31 cellular contexts compared by ENCODE assay signal in genomic region chr2:49858113-49858490, GRCh38.
"Had no signal": no experiment of that assay in that cellular context is flagged by ENCODE, and none has a peak within 500 bp of the region (broad histone marks: within the 10 kb centered on the region; RNA-seq: fewer than 3 reads in every experiment).

No MANE protein-coding gene starts in this region.

- ATAC-seq: activated CD8-positive, alpha-beta T cell treated with anti-CD3 and anti-CD28 coated beads for 36 hours; activated naive CD4-positive, alpha-beta T cell treated with anti-CD3 and anti-CD28 coated beads, Interleukin-2, amount 50 U/mL, for 72 hours; activated T-cell treated with anti-CD3 and anti-CD28 coated beads, Interleukin-2, amount 50 U/mL, for 4 hours; activated T-cell treated with anti-CD3 and anti-CD28 coated beads, Interleukin-2, amount 50 U/mL, for 72 hours; activated T-helper 17 cell treated with anti-CD3 and anti-CD28 coated beads, Interleukin-2, amount 50 U/mL, for 72 hours; body of pancreas had no signal

- DNase-seq: activated B cell treated with CpG ODN at 0.5 μM for 24 hours; activated CD4-positive, alpha-beta memory T cell treated with anti-CD3 and anti-CD28 coated beads for 36 hours; activated CD4-positive, alpha-beta T cell treated with anti-CD3 and anti-CD28 coated beads for 4 hours; activated CD4-positive, alpha-beta T cell treated with anti-CD3 and anti-CD28 coated beads, Interleukin-2, amount 10 ng/mL, durations not matched to agents 24 days and 14 days; activated CD4-positive, alpha-beta T cell treated with anti-CD3 and anti-CD28 coated beads, Interleukin-2, amount 50 U/mL, for 1 hour; activated CD4-positive, alpha-beta T cell treated with anti-CD3 and anti-CD28 coated beads, Interleukin-2, amount 50 U/mL, for 4 hours; activated CD4-positive, CD25-positive, alpha-beta regulatory T cell treated with anti-CD3 and anti-CD28 coated beads, Interleukin-2, amount 50 U/mL, for 72 hours; activated CD8-positive, alpha-beta memory T cell treated with anti-CD3 and anti-CD28 coated beads, Interleukin-2, amount 50 U/mL, for 4 hours; activated CD8-positive, alpha-beta T cell treated with anti-CD3 and anti-CD28 coated beads for 36 hours; activated effector memory CD4-positive, alpha-beta T cell treated with anti-CD3 and anti-CD28 coated beads, Interleukin-2, amount 50 U/mL, for 16 hours; activated gamma-delta T cell treated with Interleukin-2 at 50 U/mL for 16 hours; activated naive CD4-positive, alpha-beta T cell; activated naive CD4-positive, alpha-beta T cell treated with anti-CD3 and anti-CD28 coated beads for 36 hours; activated naive CD4-positive, alpha-beta T cell treated with anti-CD3 and anti-CD28 coated beads, Interleukin-2, amount 50 U/mL, for 16 hours; activated naive CD8-positive, alpha-beta T cell treated with anti-CD3 and anti-CD28 coated beads for 36 hours; activated T-cell treated with anti-CD3 and anti-CD28 coated beads for 4 hours; activated T-cell treated with anti-CD3 and anti-CD28 coated beads, Interleukin-2, amount 50 U/mL, for 1 hour; activated T-cell treated with anti-CD3 and anti-CD28 coated beads, Interleukin-2, amount 50 U/mL, for 4 hours; activated T-cell treated with anti-CD3 and anti-CD28 coated beads, Interleukin-2, amount 50 U/mL, for 72 hours; adrenal gland; amniotic stem cell; aorta; body of pancreas; brain microvascular endothelial cell; cerebellar nuclear complex; T-helper 2 cell; T-helper 9 cell had no signal

- FAIRE-seq: astrocyte, TTC549 had no signal
